23 cellular contexts compared by ENCODE assay signal in the genomic region with DNA sequence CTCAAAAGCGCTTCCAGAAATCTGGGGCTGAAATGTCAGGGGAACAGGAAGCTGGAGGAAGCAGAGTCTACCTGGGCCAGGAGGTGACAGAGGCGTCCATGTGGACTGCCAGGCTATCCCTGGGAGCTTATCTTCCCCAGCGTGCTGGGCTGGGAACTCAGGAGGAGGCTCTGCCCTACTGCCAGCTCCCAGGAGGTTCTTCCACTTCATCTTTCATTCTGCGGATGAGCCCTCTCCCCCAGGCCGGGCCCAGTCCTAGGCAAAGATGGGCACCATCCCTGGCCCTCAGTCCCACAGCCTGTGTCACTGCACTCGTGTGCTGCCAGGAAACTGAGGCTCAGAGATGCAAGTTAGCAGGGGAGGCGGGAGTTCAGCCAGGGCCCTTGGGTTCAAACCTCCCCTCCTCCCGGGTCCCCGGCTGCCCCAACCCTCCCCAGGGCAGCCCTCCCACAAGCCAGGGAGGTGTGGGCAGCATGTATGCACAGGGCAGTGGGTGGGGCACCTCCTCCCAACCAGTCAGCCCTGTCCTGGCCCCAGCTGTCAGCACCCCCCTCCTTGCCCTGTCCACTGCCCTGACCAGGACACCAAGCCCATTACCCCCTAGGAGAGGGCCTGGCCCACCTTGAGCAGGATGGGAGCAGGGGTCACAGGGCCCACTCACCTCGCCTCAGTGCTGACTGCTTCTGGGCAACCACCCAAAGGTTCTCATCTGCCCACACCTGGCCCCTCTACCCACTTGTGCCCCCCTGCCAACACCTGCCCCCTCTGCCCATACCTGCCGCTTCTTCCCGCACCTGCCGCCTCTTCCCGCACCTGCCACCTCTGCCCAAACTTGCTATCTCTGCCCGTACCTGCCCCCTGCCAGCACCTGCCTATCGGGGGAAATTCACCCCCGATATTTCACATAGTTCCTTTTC.
DNase-seq lines count a peak whose midpoint lies in the region; ATAC-seq and TF ChIP-seq lines count a peak whose summit lies in the region.
"Had no signal": no experiment of that assay in that cellular context is flagged by ENCODE, and none has a peak within 500 bp of the region (broad histone marks: within the 10 kb centered on the region; RNA-seq: fewer than 3 reads in every experiment).

No MANE protein-coding gene starts in this region.

- peaks cover 57 to 58% of the 10 kb centered on the region in 2 experiments for H3K4me1 Mint-ChIP-seq in H9
- H3K4me1 Mint-ChIP-seq: activated naive CD8-positive, alpha-beta T cell treated with anti-CD3 and anti-CD28 coated beads, Interleukin-2, amount 10 ng/mL, durations not matched to agents 7 days and 5 days had no signal

- no CpG with 5 or more reads among the region's 17 CpGs for WGBS in H9 (ENCODE audit: extremely low coverage, insufficient read length, low lambda C conversion rate)
- WGBS in neuronal stem cell (ENCODE audit: extremely low coverage in 2 of 2, insufficient read length in 2 of 2, insufficient replicate concordance in 1 of 2), 2 donors, result no CpG with 5 or more reads among the region's 17 CpGs
- WGBS in body of pancreas, 2 donors, result 52% methylated on average over 16 to 17 of the region's 17 CpGs

- H3K23me2 ChIP-seq in H9 (ENCODE audit: insufficient read length, low read depth, low read length, poor library complexity, severe bottlenecking), result peaks cover 6% of the 10 kb centered on the region

- H3K27me3 ChIP-seq in H9 (ENCODE audit: insufficient read depth, low read length), result no peaks in the 10 kb centered on the region
- H3K27me3 ChIP-seq in neuronal stem cell (ENCODE audit: control insufficient read depth in 3 of 3, insufficient read depth in 3 of 3, low read depth in 1 of 3, low read length in 3 of 3), result peaks cover 0 to 63% (median 6%) of the 10 kb centered on the region in 3 experiments
- H3K27me3 ChIP-seq in body of pancreas, result no peaks in the 10 kb centered on the region
- H3K27me3 ChIP-seq: Peyer's patch had no signal

- no peak overlapping the region for H3K4me2 ChIP-seq in H9 (ENCODE audit: insufficient read depth, insufficient read length, low read length)
- H3K4me2 ChIP-seq in neuronal stem cell (ENCODE audit: insufficient read depth, low read length, poor library complexity, severe bottlenecking), result no peak overlapping the region
- H3K4me2 ChIP-seq: hepatocyte, smooth muscle cell had no signal

- H4K91ac ChIP-seq in H9 (ENCODE audit: insufficient read length, low read depth, low read length), result peak overlapping the region; percentile 100
- no peak overlapping the region for H4K91ac ChIP-seq in neuronal stem cell (ENCODE audit: low read depth, low read length, poor library complexity)

- no peak for TF ChIP-seq POLR2A in body of pancreas (IDR thresholded peaks at IDR 0.05)

- H2AK5ac ChIP-seq in H9 (ENCODE audit: insufficient read length, low read length), result peak overlapping the region; percentile 93
- H2AK5ac ChIP-seq in neuronal stem cell (ENCODE audit: low read depth, low read length), result peak overlapping the region; percentile 71

- H3K18ac ChIP-seq in H9 (ENCODE audit: insufficient read length, low read depth, low read length) (peak overlapping the region; percentile 93), neuronal stem cell (ENCODE audit: low read length) (no peak overlapping the region)

- no peak overlapping the region for H2BK120ac ChIP-seq in H9 (ENCODE audit: low read depth, low read length, poor library complexity, severe bottlenecking)
- no peak overlapping the region for H2BK120ac ChIP-seq in neuronal stem cell (ENCODE audit: low read depth, low read length)

- H3K79me1 ChIP-seq in H9 (ENCODE audit: insufficient read depth, low read depth, low read length, poor library complexity, severe bottlenecking) (no peaks in the 10 kb centered on the region), neuronal stem cell (ENCODE audit: low read depth, low read length) (no peaks in the 10 kb centered on the region)

- H4K8ac ChIP-seq in H9 (replicated peaks; ENCODE audit: insufficient read length, low read depth, low read length) (peak overlapping the region; percentile 81), neuronal stem cell (ENCODE audit: low read depth, low read length) (no peak overlapping the region)

- H3K9me3 ChIP-seq in H9 (ENCODE audit: control insufficient read depth, low read depth, low read length), result peaks cover 6% of the 10 kb centered on the region
- H3K9me3 ChIP-seq in neuronal stem cell (replicated peaks in 1 of 2; ENCODE audit: control insufficient read depth in 2 of 2, insufficient read depth in 1 of 2, low read depth in 1 of 2, low read length in 2 of 2), result no peaks in the 10 kb centered on the region
- peaks cover 0 to 6% (median 0%) of the 10 kb centered on the region in 3 donors for H3K9me3 ChIP-seq in body of pancreas
- H3K9me3 ChIP-seq: Peyer's patch, thoracic aorta had no signal

- DNase-seq in H9, result no peak
- DNase-seq in NCI-H2029 (lab: John Stamatoyannopoulos, UW), result peak; percentile 56
- DNase-seq in SW480 (ENCODE audit: low spot score), result peak; percentile 4
- no peak for DNase-seq in neuronal stem cell (ENCODE audit: low spot score)
- DNase-seq in inferior parietal cortex (ENCODE audit: extremely low spot score), result no peak
- DNase-seq in body of pancreas, result no peak
- DNase-seq: activated CD4-positive, alpha-beta T cell treated with anti-CD3 and anti-CD28 coated beads, Interleukin-2, amount 50 U/mL, for 4 hours; activated CD8-positive, alpha-beta memory T cell treated with anti-CD3 and anti-CD28 coated beads, Interleukin-2, amount 50 U/mL, for 4 hours; activated naive CD8-positive, alpha-beta T cell treated with anti-CD3 and anti-CD28 coated beads, Interleukin-2, amount 10 ng/mL, durations not matched to agents 7 days and 5 days; CD4-positive, alpha-beta T cell; DND-41; foreskin melanocyte; NCI-H1092; NCI-H2227 treated with DMSO at 0.1 percent for 48 hours; stimulated activated naive CD4-positive, alpha-beta T cell treated with Interleukin-2 at 50 U/mL for 16 hours had no signal

- no peak overlapping the region for H3K9ac ChIP-seq in H9 (ENCODE audit: extremely low read depth, insufficient read length, low read length)
- H3K9ac ChIP-seq in neuronal stem cell (ENCODE audit: low read depth, low read length, poor library complexity), result peak overlapping the region; percentile 15

- H3K4me3 Mint-ChIP-seq in H9, result peak overlapping the region; percentile 52 to 57; a peak in 4 of 5 replicates
- H3K4me3 Mint-ChIP-seq: activated naive CD8-positive, alpha-beta T cell treated with anti-CD3 and anti-CD28 coated beads, Interleukin-2, amount 10 ng/mL, durations not matched to agents 7 days and 5 days; CD4-positive, alpha-beta T cell had no signal

- peaks cover 4 to 9% (median 7%) of the 10 kb centered on the region in 3 experiments for H3K36me3 Mint-ChIP-seq in H9 (ENCODE audit: insufficient read depth in 1 of 3, low read depth in 3 of 3)
- H3K36me3 Mint-ChIP-seq: activated naive CD8-positive, alpha-beta T cell treated with anti-CD3 and anti-CD28 coated beads, Interleukin-2, amount 10 ng/mL, durations not matched to agents 7 days and 5 days had no signal

- ATAC-seq in body of pancreas, result no peak
- ATAC-seq in HG03280 (IDR thresholded peaks at IDR 0.05; ENCODE audit: unreplicated experiment), result no peak
- ATAC-seq: GM12878, HepG2 had no signal

- H2BK20ac ChIP-seq in H9 (ENCODE audit: low read depth, low read length, poor library complexity, severe bottlenecking), result no peak overlapping the region

- peaks cover 32% of the 10 kb centered on the region for H3K27me3 Mint-ChIP-seq in H9 (ENCODE audit: low read depth)

- TF ChIP-seq CTCF in H9 (conservative IDR thresholded peaks at IDR 0.05) (no peak), body of pancreas (IDR thresholded peaks at IDR 0.05) (no peak)

- no peak overlapping the region for H2BK5ac ChIP-seq in H9 (ENCODE audit: insufficient read length, low read length)
- H2BK5ac ChIP-seq in neuronal stem cell (ENCODE audit: low read length), result no peak overlapping the region

- H2BK15ac ChIP-seq in H9 (ENCODE audit: low read depth, low read length), result no peak overlapping the region
- peak overlapping the region; percentile 56 for H2BK15ac ChIP-seq in neuronal stem cell (ENCODE audit: low read length)

- H4K20me1 ChIP-seq in H9 (ENCODE audit: control insufficient read depth, insufficient read depth, insufficient read length), result no peaks in the 10 kb centered on the region

- no peak overlapping the region for H3K56ac ChIP-seq in H9 (ENCODE audit: insufficient read length, low read depth, low read length)

- H3K23ac ChIP-seq in H9 (ENCODE audit: insufficient read length, low read depth, low read length) (no peak overlapping the region), neuronal stem cell (ENCODE audit: low read depth, low read length, poor library complexity) (peak overlapping the region; percentile 35)

- H3K36me3 ChIP-seq in neuronal stem cell (replicated peaks in 1 of 2; ENCODE audit: control insufficient read depth in 2 of 2, insufficient read depth in 2 of 2, low read length in 2 of 2) (no peaks in the 10 kb centered on the region), body of pancreas (replicated peaks in 1 of 2; ENCODE audit: insufficient read depth in 1 of 2, low read depth in 2 of 2) (no peaks in the 10 kb centered on the region)
- H3K36me3 ChIP-seq: Peyer's patch, thoracic aorta had no signal

- intact Hi-C loops in body of pancreas (cut with DNase I), result no loop called here

- H3K4me3 ChIP-seq in neuronal stem cell (ENCODE audit: low read length in 2 of 2) (no peak overlapping the region), body of pancreas (no peak overlapping the region)
- H3K4me3 ChIP-seq: GM12878, hepatocyte, Peyer's patch, smooth muscle cell, thoracic aorta had no signal

- peaks cover 11 to 20% of the 10 kb centered on the region in 2 experiments for H3K9me3 Mint-ChIP-seq in H9

- H2AFZ ChIP-seq in H9 (ENCODE audit: low read length) (no peak overlapping the region), neuronal stem cell (ENCODE audit: low read length) (no peak overlapping the region)
- H2AFZ ChIP-seq: hepatocyte had no signal

- no peak overlapping the region for H3K27ac ChIP-seq in H9 (ENCODE audit: insufficient read length, low read depth, low read length)
- H3K27ac ChIP-seq in neuronal stem cell (replicated peaks; ENCODE audit: low read length), result no peak overlapping the region
- no peak overlapping the region for H3K27ac ChIP-seq in body of pancreas
- H3K27ac ChIP-seq: hepatocyte, Peyer's patch, thoracic aorta had no signal

- H3K4ac ChIP-seq in H9 (ENCODE audit: low read depth, low read length) (peak overlapping the region; percentile 94), neuronal stem cell (ENCODE audit: low read length) (no peak overlapping the region)

- H3K14ac ChIP-seq in H9 (ENCODE audit: insufficient read depth, low read length), result peak overlapping the region; percentile 96
- H3K14ac ChIP-seq in neuronal stem cell (ENCODE audit: low read length), result no peak overlapping the region

- peak overlapping the region; percentile 32 for H4K5ac ChIP-seq in H9 (ENCODE audit: insufficient read length, low read depth, low read length)

- H2BK12ac ChIP-seq in H9 (ENCODE audit: insufficient read length, low read depth, low read length) (peak overlapping the region; percentile 92), neuronal stem cell (ENCODE audit: low read length) (no peak overlapping the region)

- H3T11ph ChIP-seq in H9 (ENCODE audit: low read length), result no peak overlapping the region

- peak overlapping the region; percentile 84 to 95 (median 91); a peak in 6 of 7 replicates for H3K27ac Mint-ChIP-seq in H9
- H3K27ac Mint-ChIP-seq: activated naive CD8-positive, alpha-beta T cell treated with anti-CD3 and anti-CD28 coated beads, Interleukin-2, amount 10 ng/mL, durations not matched to agents 7 days and 5 days; activated T-helper 2 cell treated with anti-CD3 and anti-CD28 coated beads, Interferon-gamma antibody, Interleukin-2, Interleukin-4, amounts not matched to agents 10 μg/mL and 5 μg/mL and 100 μg/mL, durations not matched to agents 14 hours and 24 hours and 36 hours; CD4-positive, alpha-beta T cell had no signal

- no peaks in the 10 kb centered on the region for H3K79me2 ChIP-seq in H9 (ENCODE audit: insufficient read depth, low read length)
- H3K79me2 ChIP-seq: hepatocyte had no signal

- H3K4me1 ChIP-seq in H9 (ENCODE audit: insufficient read depth, low read length) (peaks cover 9% of the 10 kb centered on the region; the same call in 1 of the 2 replicates), neuronal stem cell (ENCODE audit: control insufficient read depth in 2 of 2, insufficient read depth in 1 of 2, low read depth in 1 of 2, low read length in 2 of 2) (peaks cover 6 to 9% of the 10 kb centered on the region in 2 donors), body of pancreas (peaks cover 6% of the 10 kb centered on the region)
- H3K4me1 ChIP-seq: Peyer's patch had no signal

Comparison
In these comparisons a context has a peak if more than half of its experiments do, and no peak if none do; other contexts are left out.
1. DNase-seq: peak in NCI-H2029 (single experiment) and SW480 (single experiment); none in H9 (single experiment), neuronal stem cell (single experiment), inferior parietal cortex (single experiment) and body of pancreas (0 of 4).